Comparison of ENCODE assay signal across 1 cellular context in genomic region chr6:132730560-132730959, GRCh38.
TF ChIP-seq lines count a peak whose summit lies in the region.

No MANE protein-coding gene starts in this region.

TF ChIP-seq in HepG2, 621 proteins besides CTCF, POLR2A, EP300 and RAD21 (continued from another document and continues in another):
- no peak for TF ChIP-seq ZNF652 (CRISPR knock-in tag; IDR thresholded peaks at IDR 0.05; ENCODE audit: borderline replicate concordance, low read depth)
- no peak for TF ChIP-seq KMT2A (CRISPR knock-in tag; IDR thresholded peaks at IDR 0.05)
- no peak for TF ChIP-seq STAG1 (CRISPR knock-in tag; IDR thresholded peaks at IDR 0.05)
- TF ChIP-seq HMG20A (CRISPR knock-in tag; IDR thresholded peaks at IDR 0.05; ENCODE audit: borderline replicate concordance) = peak; percentile 81; the same call in 1 of the 2 replicates
- TF ChIP-seq, protein P1, sequence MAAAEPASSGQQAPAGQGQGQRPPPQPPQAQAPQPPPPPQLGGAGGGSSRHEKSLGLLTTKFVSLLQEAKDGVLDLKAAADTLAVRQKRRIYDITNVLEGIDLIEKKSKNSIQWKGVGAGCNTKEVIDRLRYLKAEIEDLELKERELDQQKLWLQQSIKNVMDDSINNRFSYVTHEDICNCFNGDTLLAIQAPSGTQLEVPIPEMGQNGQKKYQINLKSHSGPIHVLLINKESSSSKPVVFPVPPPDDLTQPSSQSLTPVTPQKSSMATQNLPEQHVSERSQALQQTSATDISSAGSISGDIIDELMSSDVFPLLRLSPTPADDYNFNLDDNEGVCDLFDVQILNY (CRISPR knock-in tag; conservative IDR thresholded peaks at IDR 0.05) = no peak
- TF ChIP-seq, protein P2, sequence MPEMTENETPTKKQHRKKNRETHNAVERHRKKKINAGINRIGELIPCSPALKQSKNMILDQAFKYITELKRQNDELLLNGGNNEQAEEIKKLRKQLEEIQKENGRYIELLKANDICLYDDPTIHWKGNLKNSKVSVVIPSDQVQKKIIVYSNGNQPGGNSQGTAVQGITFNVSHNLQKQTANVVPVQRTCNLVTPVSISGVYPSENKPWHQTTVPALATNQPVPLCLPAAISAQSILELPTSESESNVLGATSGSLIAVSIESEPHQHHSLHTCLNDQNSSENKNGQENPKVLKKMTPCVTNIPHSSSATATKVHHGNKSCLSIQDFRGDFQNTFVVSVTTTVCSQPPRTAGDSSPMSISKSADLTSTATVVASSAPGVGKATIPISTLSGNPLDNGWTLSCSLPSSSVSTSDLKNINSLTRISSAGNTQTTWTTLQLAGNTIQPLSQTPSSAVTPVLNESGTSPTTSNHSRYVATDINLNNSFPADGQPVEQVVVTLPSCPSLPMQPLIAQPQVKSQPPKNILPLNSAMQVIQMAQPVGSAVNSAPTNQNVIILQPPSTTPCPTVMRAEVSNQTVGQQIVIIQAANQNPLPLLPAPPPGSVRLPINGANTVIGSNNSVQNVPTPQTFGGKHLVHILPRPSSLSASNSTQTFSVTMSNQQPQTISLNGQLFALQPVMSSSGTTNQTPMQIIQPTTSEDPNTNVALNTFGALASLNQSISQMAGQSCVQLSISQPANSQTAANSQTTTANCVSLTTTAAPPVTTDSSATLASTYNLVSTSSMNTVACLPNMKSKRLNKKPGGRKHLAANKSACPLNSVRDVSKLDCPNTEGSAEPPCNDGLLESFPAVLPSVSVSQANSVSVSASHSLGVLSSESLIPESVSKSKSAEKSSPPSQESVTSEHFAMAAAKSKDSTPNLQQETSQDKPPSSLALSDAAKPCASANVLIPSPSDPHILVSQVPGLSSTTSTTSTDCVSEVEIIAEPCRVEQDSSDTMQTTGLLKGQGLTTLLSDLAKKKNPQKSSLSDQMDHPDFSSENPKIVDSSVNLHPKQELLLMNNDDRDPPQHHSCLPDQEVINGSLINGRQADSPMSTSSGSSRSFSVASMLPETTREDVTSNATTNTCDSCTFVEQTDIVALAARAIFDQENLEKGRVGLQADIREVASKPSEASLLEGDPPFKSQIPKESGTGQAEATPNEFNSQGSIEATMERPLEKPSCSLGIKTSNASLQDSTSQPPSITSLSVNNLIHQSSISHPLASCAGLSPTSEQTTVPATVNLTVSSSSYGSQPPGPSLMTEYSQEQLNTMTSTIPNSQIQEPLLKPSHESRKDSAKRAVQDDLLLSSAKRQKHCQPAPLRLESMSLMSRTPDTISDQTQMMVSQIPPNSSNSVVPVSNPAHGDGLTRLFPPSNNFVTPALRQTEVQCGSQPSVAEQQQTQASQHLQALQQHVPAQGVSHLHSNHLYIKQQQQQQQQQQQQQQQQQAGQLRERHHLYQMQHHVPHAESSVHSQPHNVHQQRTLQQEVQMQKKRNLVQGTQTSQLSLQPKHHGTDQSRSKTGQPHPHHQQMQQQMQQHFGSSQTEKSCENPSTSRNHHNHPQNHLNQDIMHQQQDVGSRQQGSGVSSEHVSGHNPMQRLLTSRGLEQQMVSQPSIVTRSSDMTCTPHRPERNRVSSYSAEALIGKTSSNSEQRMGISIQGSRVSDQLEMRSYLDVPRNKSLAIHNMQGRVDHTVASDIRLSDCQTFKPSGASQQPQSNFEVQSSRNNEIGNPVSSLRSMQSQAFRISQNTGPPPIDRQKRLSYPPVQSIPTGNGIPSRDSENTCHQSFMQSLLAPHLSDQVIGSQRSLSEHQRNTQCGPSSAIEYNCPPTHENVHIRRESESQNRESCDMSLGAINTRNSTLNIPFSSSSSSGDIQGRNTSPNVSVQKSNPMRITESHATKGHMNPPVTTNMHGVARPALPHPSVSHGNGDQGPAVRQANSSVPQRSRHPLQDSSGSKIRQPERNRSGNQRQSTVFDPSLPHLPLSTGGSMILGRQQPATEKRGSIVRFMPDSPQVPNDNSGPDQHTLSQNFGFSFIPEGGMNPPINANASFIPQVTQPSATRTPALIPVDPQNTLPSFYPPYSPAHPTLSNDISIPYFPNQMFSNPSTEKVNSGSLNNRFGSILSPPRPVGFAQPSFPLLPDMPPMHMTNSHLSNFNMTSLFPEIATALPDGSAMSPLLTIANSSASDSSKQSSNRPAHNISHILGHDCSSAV (CRISPR knock-in tag; IDR thresholded peaks at IDR 0.05; ENCODE audit: borderline replicate concordance) = no peak
- TF ChIP-seq ZBTB37 (CRISPR knock-in tag; IDR thresholded peaks at IDR 0.05) = no peak
- TF ChIP-seq ZSCAN9 (CRISPR knock-in tag; IDR thresholded peaks at IDR 0.05; ENCODE audit: borderline replicate concordance) = no peak
- TF ChIP-seq NFRKB (IDR thresholded peaks at IDR 0.05) = no peak
- TF ChIP-seq ZNF354B (CRISPR knock-in tag; IDR thresholded peaks at IDR 0.05) = no peak
- TF ChIP-seq GTF2F1 (IDR thresholded peaks at IDR 0.05; ENCODE audit: low read length) = no peak
- TF ChIP-seq RNF219 (CRISPR knock-in tag; IDR thresholded peaks at IDR 0.05) = no peak
- no peak for TF ChIP-seq KLF16 (CRISPR knock-in tag; IDR thresholded peaks at IDR 0.05)
- TF ChIP-seq ZNF891 (CRISPR knock-in tag; IDR thresholded peaks at IDR 0.05) = no peak
- peak; percentile 45; the same call in 1 of the 2 replicates for TF ChIP-seq NFIC (IDR thresholded peaks at IDR 0.05; ENCODE audit: low read length)
- TF ChIP-seq, protein P3, sequence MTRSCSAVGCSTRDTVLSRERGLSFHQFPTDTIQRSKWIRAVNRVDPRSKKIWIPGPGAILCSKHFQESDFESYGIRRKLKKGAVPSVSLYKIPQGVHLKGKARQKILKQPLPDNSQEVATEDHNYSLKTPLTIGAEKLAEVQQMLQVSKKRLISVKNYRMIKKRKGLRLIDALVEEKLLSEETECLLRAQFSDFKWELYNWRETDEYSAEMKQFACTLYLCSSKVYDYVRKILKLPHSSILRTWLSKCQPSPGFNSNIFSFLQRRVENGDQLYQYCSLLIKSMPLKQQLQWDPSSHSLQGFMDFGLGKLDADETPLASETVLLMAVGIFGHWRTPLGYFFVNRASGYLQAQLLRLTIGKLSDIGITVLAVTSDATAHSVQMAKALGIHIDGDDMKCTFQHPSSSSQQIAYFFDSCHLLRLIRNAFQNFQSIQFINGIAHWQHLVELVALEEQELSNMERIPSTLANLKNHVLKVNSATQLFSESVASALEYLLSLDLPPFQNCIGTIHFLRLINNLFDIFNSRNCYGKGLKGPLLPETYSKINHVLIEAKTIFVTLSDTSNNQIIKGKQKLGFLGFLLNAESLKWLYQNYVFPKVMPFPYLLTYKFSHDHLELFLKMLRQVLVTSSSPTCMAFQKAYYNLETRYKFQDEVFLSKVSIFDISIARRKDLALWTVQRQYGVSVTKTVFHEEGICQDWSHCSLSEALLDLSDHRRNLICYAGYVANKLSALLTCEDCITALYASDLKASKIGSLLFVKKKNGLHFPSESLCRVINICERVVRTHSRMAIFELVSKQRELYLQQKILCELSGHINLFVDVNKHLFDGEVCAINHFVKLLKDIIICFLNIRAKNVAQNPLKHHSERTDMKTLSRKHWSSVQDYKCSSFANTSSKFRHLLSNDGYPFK (CRISPR knock-in tag; IDR thresholded peaks at IDR 0.05; ENCODE audit: borderline replicate concordance) = no peak
- TF ChIP-seq, protein P4, sequence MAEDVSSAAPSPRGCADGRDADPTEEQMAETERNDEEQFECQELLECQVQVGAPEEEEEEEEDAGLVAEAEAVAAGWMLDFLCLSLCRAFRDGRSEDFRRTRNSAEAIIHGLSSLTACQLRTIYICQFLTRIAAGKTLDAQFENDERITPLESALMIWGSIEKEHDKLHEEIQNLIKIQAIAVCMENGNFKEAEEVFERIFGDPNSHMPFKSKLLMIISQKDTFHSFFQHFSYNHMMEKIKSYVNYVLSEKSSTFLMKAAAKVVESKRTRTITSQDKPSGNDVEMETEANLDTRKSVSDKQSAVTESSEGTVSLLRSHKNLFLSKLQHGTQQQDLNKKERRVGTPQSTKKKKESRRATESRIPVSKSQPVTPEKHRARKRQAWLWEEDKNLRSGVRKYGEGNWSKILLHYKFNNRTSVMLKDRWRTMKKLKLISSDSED (CRISPR knock-in tag; IDR thresholded peaks at IDR 0.05) = no peak
- TF ChIP-seq LBX2 (CRISPR knock-in tag; IDR thresholded peaks at IDR 0.05; ENCODE audit: borderline replicate concordance) = no peak
- TF ChIP-seq, protein P5, sequence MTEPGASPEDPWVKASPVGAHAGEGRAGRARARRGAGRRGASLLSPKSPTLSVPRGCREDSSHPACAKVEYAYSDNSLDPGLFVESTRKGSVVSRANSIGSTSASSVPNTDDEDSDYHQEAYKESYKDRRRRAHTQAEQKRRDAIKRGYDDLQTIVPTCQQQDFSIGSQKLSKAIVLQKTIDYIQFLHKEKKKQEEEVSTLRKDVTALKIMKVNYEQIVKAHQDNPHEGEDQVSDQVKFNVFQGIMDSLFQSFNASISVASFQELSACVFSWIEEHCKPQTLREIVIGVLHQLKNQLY (CRISPR knock-in tag; IDR thresholded peaks at IDR 0.05) = no peak
- TF ChIP-seq TOE1 (CRISPR knock-in tag; IDR thresholded peaks at IDR 0.05) = no peak
- peak; percentile 33; the same call in 1 of the 2 replicates for TF ChIP-seq SALL1 (CRISPR knock-in tag; IDR thresholded peaks at IDR 0.05)
- TF ChIP-seq WIZ (CRISPR knock-in tag; IDR thresholded peaks at IDR 0.05) = no peak
- no peak for TF ChIP-seq PITX1 (CRISPR knock-in tag; IDR thresholded peaks at IDR 0.05)
- no peak for TF ChIP-seq ZNF225 (CRISPR knock-in tag; IDR thresholded peaks at IDR 0.05)
- TF ChIP-seq PAWR (CRISPR knock-in tag; IDR thresholded peaks at IDR 0.05; ENCODE audit: borderline replicate concordance) = no peak
- no peak for TF ChIP-seq ZNF513 (CRISPR knock-in tag; conservative IDR thresholded peaks at IDR 0.05)
- TF ChIP-seq ZNF770 (CRISPR knock-in tag; IDR thresholded peaks at IDR 0.05) = no peak
- TF ChIP-seq ZNF501 (CRISPR knock-in tag; IDR thresholded peaks at IDR 0.05) = no peak
- TF ChIP-seq, protein P6, sequence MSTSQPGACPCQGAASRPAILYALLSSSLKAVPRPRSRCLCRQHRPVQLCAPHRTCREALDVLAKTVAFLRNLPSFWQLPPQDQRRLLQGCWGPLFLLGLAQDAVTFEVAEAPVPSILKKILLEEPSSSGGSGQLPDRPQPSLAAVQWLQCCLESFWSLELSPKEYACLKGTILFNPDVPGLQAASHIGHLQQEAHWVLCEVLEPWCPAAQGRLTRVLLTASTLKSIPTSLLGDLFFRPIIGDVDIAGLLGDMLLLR (CRISPR knock-in tag; IDR thresholded peaks at IDR 0.05) = no peak
